In the genomic region with DNA sequence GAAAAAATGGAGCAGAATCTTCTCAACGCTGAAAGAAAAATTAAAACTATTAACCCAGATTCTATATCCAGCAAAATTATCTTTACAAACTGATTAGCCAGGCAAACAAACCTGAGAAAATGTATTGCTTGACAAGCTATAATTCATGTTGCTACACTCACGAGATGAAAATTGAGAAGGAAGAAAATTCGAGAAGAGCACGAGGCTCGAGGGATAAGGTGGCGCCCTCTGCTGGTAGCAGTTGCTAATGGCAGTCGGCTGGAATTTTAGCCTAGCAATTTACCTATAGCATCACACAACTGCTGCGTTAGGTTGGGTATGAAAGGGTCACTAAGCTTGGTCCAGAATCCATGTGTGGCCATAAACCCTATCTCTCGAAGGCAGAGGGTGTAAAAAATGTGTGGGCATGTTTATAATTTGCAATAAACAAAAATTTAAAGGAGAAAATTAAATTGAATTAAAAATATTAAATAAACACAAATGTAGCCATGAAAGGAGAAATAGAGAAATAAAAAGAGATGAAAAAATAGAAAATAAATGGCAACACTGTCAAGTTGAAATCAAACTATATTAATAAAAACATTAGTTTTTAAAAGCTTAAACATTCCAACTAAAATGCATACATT, we compare ENCODE assay signal across 8 cellular contexts.
A peak's percentile ranks its signal among the peaks of the same experiment; 100 is the strongest.
DNase-seq lines count a peak whose midpoint lies in the region; ATAC-seq and TF ChIP-seq lines count a peak whose summit lies in the region.

No MANE protein-coding gene starts in this region.

- no peaks in the 10 kb centered on the region for H3K27me3 ChIP-seq in MM.1S (replicated peaks; ENCODE audit: insufficient read depth, low read length)
- H3K27me3 ChIP-seq in osteoblast (ENCODE audit: insufficient read depth, low read length) = no peaks in the 10 kb centered on the region

- TF ChIP-seq POLR2A in lower leg skin (IDR thresholded peaks at IDR 0.05) = no peak

- no peaks in the 10 kb centered on the region for H4K20me1 ChIP-seq in MM.1S (ENCODE audit: insufficient read depth, low read length)
- H4K20me1 ChIP-seq in osteoblast (ENCODE audit: insufficient read depth, low read length) = no peaks in the 10 kb centered on the region

- no peaks in the 10 kb centered on the region for H3K9me3 ChIP-seq in MM.1S (replicated peaks; ENCODE audit: insufficient read depth, low read length)
- H3K9me3 ChIP-seq in osteoblast (ENCODE audit: low read depth, low read length) = no peaks in the 10 kb centered on the region

- DNase-seq in CD1c-positive myeloid dendritic cell (ENCODE audit: extremely low spot score) (peak; percentile 50), MM.1S (peak; percentile 50), UCSD-AML1 (lab: John Stamatoyannopoulos, UW; ENCODE audit: unreplicated experiment) (peak; percentile 49), epidermal melanocyte (ENCODE audit: insufficient read length, low spot score) (peak; percentile 14), osteoblast (ENCODE audit: insufficient read length, low spot score, missing footprints) (peak; percentile 73), lower leg skin (ENCODE audit: low spot score in 2 of 2) (no peak)

- intact Hi-C loops in lower leg skin (cut with DNase I; ENCODE audit: low total_unique reads) = no loop called here

- H3K4me3 ChIP-seq in MM.1S (ENCODE audit: low read length) (no peak overlapping the region), osteoblast (ENCODE audit: insufficient read depth, low read length) (no peak overlapping the region), lower leg skin (ENCODE audit: low read depth, poor library complexity, severe bottlenecking) (no peak overlapping the region)

- H3K27ac ChIP-seq in MM.1S (ENCODE audit: low read length) (no peak overlapping the region), osteoblast (ENCODE audit: low read depth, low read length) (no peak overlapping the region)

- TF ChIP-seq CTCF in MM.1S (IDR thresholded peaks at IDR 0.05; ENCODE audit: low read length) (peak; percentile 77), osteoblast (IDR thresholded peaks at IDR 0.05; ENCODE audit: extremely low read depth, low read depth, low read length) (peak; percentile 58), lower leg skin (IDR thresholded peaks at IDR 0.05) (no peak)

- no peaks in the 10 kb centered on the region for H3K36me3 ChIP-seq in MM.1S (replicated peaks; ENCODE audit: insufficient read depth, low read length)
- H3K36me3 ChIP-seq in osteoblast (ENCODE audit: insufficient read depth, low read length) = no peaks in the 10 kb centered on the region

- H3K79me2 ChIP-seq in MM.1S (ENCODE audit: low read length) (no peaks in the 10 kb centered on the region), osteoblast (ENCODE audit: insufficient read depth, low read length) (no peaks in the 10 kb centered on the region)

- H2AFZ ChIP-seq in MM.1S (ENCODE audit: low read length) = peak overlapping the region; percentile 63; the same call in 1 of the 2 replicates
- H2AFZ ChIP-seq in osteoblast (ENCODE audit: low read length) = no peak overlapping the region

- ATAC-seq in GM18867 (IDR thresholded peaks at IDR 0.05; ENCODE audit: unreplicated experiment) (peak; percentile 90), HG03565 (IDR thresholded peaks at IDR 0.05; ENCODE audit: unreplicated experiment) (no peak)

- WGBS in lower leg skin, 2 donors = 14 to 21% methylated on average over 9 of the region's 9 CpGs

- no peak overlapping the region for H3K9ac ChIP-seq in MM.1S (ENCODE audit: low read length)

- H3F3A ChIP-seq in MM.1S (ENCODE audit: insufficient read depth, low read length) = no peaks in the 10 kb centered on the region

- H3K4me2 ChIP-seq in MM.1S (ENCODE audit: low read depth, low read length) (peak overlapping the region; percentile 47), osteoblast (ENCODE audit: insufficient read depth, low read length) (no peak overlapping the region)

- H3K4me1 ChIP-seq in MM.1S (ENCODE audit: low read length) = no peaks in the 10 kb centered on the region
- no peaks in the 10 kb centered on the region for H3K4me1 ChIP-seq in osteoblast (ENCODE audit: insufficient read depth, low read length)

- H3K9me2 ChIP-seq in MM.1S (replicated peaks; ENCODE audit: insufficient read depth, low read length) = no peaks in the 10 kb centered on the region

Comparison
In these comparisons a context has a peak if more than half of its experiments do, and no peak if none do; other contexts are left out.
1. DNase-seq: peak in CD1c-positive myeloid dendritic cell (single experiment), MM.1S (single experiment), UCSD-AML1 (single experiment), epidermal melanocyte (single experiment) and osteoblast (single experiment); none in lower leg skin (0 of 2).
2. CTCF ChIP-seq: peak in MM.1S (single experiment) and osteoblast (single experiment); none in lower leg skin (0 of 3).